2 cellular contexts compared by ENCODE assay signal in the genomic region with DNA sequence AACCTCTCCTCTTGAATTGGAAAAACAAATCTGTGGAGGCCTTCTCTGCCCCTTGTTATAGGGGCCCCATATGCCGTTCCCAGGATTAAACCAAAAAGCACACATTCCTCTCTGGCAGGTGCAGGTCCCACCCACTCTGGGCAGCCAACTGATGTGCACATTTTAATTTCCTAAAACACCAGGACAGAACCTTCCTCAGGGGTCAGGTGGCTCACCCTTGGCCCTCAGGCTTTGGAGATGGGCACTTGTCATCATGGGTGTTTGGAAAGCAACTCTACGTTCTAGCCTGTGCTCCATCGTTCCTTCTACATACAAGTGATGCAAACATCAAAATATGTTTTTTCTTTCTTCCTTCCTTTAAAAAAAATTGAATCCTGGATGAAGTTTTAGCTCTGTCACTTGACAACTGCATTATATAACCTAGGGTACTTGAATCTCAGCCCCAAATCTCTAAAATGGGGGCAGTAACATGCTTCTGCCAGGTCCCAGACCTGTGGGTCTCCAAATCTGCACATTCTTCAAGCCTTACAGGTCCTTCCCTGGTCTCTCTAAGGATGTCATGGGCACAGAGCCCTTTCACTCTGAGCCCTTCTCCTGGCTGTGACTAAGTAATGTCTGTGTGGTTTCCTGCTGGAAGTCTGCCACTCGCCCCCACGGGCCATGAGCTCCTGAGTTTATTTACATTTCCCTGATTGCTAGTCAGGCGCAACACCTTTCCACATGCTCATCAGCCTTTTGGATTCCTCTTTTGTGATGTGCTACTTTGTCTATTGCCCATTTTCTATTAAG.
TF ChIP-seq lines count a peak whose summit lies in the region.

No MANE protein-coding gene starts in this region.

TF ChIP-seq in IMR-90, 13 proteins besides CTCF, POLR2A, EP300 and RAD21:
- TF ChIP-seq RCOR1 (IDR thresholded peaks at IDR 0.05; ENCODE audit: insufficient replicate concordance, low read length) (no peak), SMC3 (IDR thresholded peaks at IDR 0.05; ENCODE audit: low read depth, low read length) (no peak), BHLHE40 (IDR thresholded peaks at IDR 0.05; ENCODE audit: low read depth, low read length) (peak; percentile 85), MXI1 (IDR thresholded peaks at IDR 0.05; ENCODE audit: borderline replicate concordance, low read depth, low read length) (no peak), NFE2L2 (IDR thresholded peaks at IDR 0.05; ENCODE audit: low read depth, low read length) (no peak), MAFK (IDR thresholded peaks at IDR 0.05; ENCODE audit: low read depth, low read length) (no peak), FOS (IDR thresholded peaks at IDR 0.05; ENCODE audit: low read depth, low read length) (no peak), CEBPB (IDR thresholded peaks at IDR 0.05; ENCODE audit: low read depth, low read length) (no peak)
- TF ChIP-seq, protein P1, sequence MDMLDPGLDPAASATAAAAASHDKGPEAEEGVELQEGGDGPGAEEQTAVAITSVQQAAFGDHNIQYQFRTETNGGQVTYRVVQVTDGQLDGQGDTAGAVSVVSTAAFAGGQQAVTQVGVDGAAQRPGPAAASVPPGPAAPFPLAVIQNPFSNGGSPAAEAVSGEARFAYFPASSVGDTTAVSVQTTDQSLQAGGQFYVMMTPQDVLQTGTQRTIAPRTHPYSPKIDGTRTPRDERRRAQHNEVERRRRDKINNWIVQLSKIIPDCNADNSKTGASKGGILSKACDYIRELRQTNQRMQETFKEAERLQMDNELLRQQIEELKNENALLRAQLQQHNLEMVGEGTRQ (IDR thresholded peaks at IDR 0.05; ENCODE audit: low read depth, low read length), result no peak

TF ChIP-seq in GM12878, 131 proteins besides CTCF, POLR2A, EP300 and RAD21:
- TF ChIP-seq SMC3 (IDR thresholded peaks at IDR 0.05; ENCODE audit: borderline replicate concordance, low read length) (no peak), JUND (IDR thresholded peaks at IDR 0.05; ENCODE audit: low read depth, low read length) (no peak), RFX5 (IDR thresholded peaks at IDR 0.05; ENCODE audit: low read depth, low read length) (no peak), SRF (IDR thresholded peaks at IDR 0.05; ENCODE audit: low read depth in 2 of 2, low read length in 2 of 2) (no peak)
